14 cellular contexts compared by ENCODE assay signal in genomic region chr1:25067852-25068251, GRCh38.
DNase-seq lines count a peak whose midpoint lies in the region; TF ChIP-seq lines count a peak whose summit lies in the region.
"Had no signal": no experiment of that assay in that cellular context is flagged by ENCODE, and none has a peak within 500 bp of the region (broad histone marks: within the 10 kb centered on the region; RNA-seq: fewer than 3 reads in every experiment).

No MANE protein-coding gene starts in this region.

- H3K4me2 ChIP-seq in BLaER1 = peak overlapping the region; percentile 35
- H3K4me2 ChIP-seq in neural progenitor cell = no peak overlapping the region
- H3K4me2 ChIP-seq: A549, GM23338 had no signal

- H3K4me3 Mint-ChIP-seq in chondrocyte (ENCODE audit: unreplicated experiment) (no peak overlapping the region), neural progenitor cell (no peak overlapping the region)
- H3K4me3 Mint-ChIP-seq: CD14-positive monocyte; CD8-positive, alpha-beta T cell; GM23338 had no signal

- H3K79me2 ChIP-seq in neural progenitor cell (ENCODE audit: low read depth) = no peaks in the 10 kb centered on the region

- H2AFZ ChIP-seq in neural progenitor cell (replicated peaks) = no peak overlapping the region
- H2AFZ ChIP-seq: GM23338 had no signal

- H3K36me3 ChIP-seq in BLaER1 (no peaks in the 10 kb centered on the region), HEK293 (ENCODE audit: control insufficient read depth in 2 of 2, insufficient read depth in 1 of 2, low read length in 2 of 2) (no peaks in the 10 kb centered on the region), neural progenitor cell (no peaks in the 10 kb centered on the region)
- H3K36me3 ChIP-seq: BE2C had no signal

- DNase-seq in chondrocyte (ENCODE audit: low spot score) (peak; percentile 10), neural progenitor cell (ENCODE audit: low spot score) (no peak), HT-29 (ENCODE audit: low spot score) (no peak), GDM1 (lab: John Stamatoyannopoulos, UW) (no peak)
- DNase-seq: CD8-positive, alpha-beta T cell; DMS153; EL; H7 had no signal

- peaks cover 14% of the 10 kb centered on the region for H3K4me1 ChIP-seq in BLaER1
- H3K4me1 ChIP-seq in HEK293 (ENCODE audit: control insufficient read depth, insufficient read depth, low read length) = no peaks in the 10 kb centered on the region
- H3K4me1 ChIP-seq in neural progenitor cell = peaks cover 29% of the 10 kb centered on the region

- H3K9ac ChIP-seq in BLaER1 = no peak overlapping the region
- H3K9ac ChIP-seq in neural progenitor cell = no peak overlapping the region

- H4K20me1 ChIP-seq in BLaER1 (no peaks in the 10 kb centered on the region), neural progenitor cell (ENCODE audit: low read depth) (no peaks in the 10 kb centered on the region)

- H3K27ac ChIP-seq in BLaER1 = no peak overlapping the region
- H3K27ac ChIP-seq in HEK293 (ENCODE audit: extremely low read depth, low read depth, low read length) = no peak overlapping the region
- H3K27ac ChIP-seq in neural progenitor cell = no peak overlapping the region
- H3K27ac ChIP-seq: A549 had no signal

- CTCF ChIA-PET in HEK293 (lab: Yijun Ruan, JAX) = interaction anchor here (0.6 to 1.7 kb wide), 2 partner anchors 31 to 286 kb away, joined by 3 read pairs; no protein-coding TSS in a partner anchor

- TF ChIP-seq CTCF in HEK293 (tag by site-specific recombination; IDR thresholded peaks at IDR 0.05) (no peak), chondrocyte (IDR thresholded peaks at IDR 0.05) (no peak), neural progenitor cell (IDR thresholded peaks at IDR 0.05) (no peak)

- no peaks in the 10 kb centered on the region for H3K36me3 Mint-ChIP-seq in chondrocyte (ENCODE audit: low read depth)
- H3K36me3 Mint-ChIP-seq in neural progenitor cell = no peaks in the 10 kb centered on the region
- H3K36me3 Mint-ChIP-seq: CD14-positive monocyte; CD8-positive, alpha-beta T cell had no signal

- no peaks in the 10 kb centered on the region for H3K9me3 Mint-ChIP-seq in chondrocyte (ENCODE audit: low read depth)
- no peaks in the 10 kb centered on the region for H3K9me3 Mint-ChIP-seq in neural progenitor cell
- H3K9me3 Mint-ChIP-seq: CD8-positive, alpha-beta T cell; GM23338 had no signal

- H3K4me3 ChIP-seq in BLaER1 (no peak overlapping the region), HEK293 (ENCODE audit: low read depth, low read length) (no peak overlapping the region), neural progenitor cell (no peak overlapping the region)
- H3K4me3 ChIP-seq: A549, GM23338 had no signal

- H3K4me1 Mint-ChIP-seq in chondrocyte (ENCODE audit: low read depth) (peaks cover 9% of the 10 kb centered on the region), neural progenitor cell (peaks cover 18% of the 10 kb centered on the region)

- POLR2A ChIA-PET in HEK293 (lab: Yijun Ruan, JAX) = no interaction called here

- H3K27me3 ChIP-seq in BLaER1 = no peaks in the 10 kb centered on the region
- no peaks in the 10 kb centered on the region for H3K27me3 ChIP-seq in neural progenitor cell
- H3K27me3 ChIP-seq: BE2C had no signal

- H3K27ac Mint-ChIP-seq in chondrocyte (ENCODE audit: unreplicated experiment) (no peak overlapping the region), neural progenitor cell (peak overlapping the region; percentile 21)
- H3K27ac Mint-ChIP-seq: CD8-positive, alpha-beta T cell; GM23338 had no signal

- no peaks in the 10 kb centered on the region for H3K9me3 ChIP-seq in BLaER1
- no peaks in the 10 kb centered on the region for H3K9me3 ChIP-seq in HEK293 (ENCODE audit: control insufficient read depth, insufficient read depth, low read depth, low read length)
- H3K9me3 ChIP-seq in neural progenitor cell (ENCODE audit: low read depth) = no peaks in the 10 kb centered on the region
- H3K9me3 ChIP-seq: A549, BE2C had no signal

- peaks cover 7% of the 10 kb centered on the region for H3F3A ChIP-seq in neural progenitor cell (ENCODE audit: low read depth)

- H3K27me3 Mint-ChIP-seq in chondrocyte (ENCODE audit: low read depth) (peaks cover 12% of the 10 kb centered on the region), neural progenitor cell (ENCODE audit: insufficient read depth, low read depth) (peaks cover 5% of the 10 kb centered on the region)

TF ChIP-seq in HEK293, 187 proteins besides CTCF, POLR2A, EP300 and RAD21 (continues in another document):
- no peak for TF ChIP-seq ZNF26 (tag by site-specific recombination; IDR thresholded peaks at IDR 0.05)
- TF ChIP-seq ZBTB49 (tag by site-specific recombination; IDR thresholded peaks at IDR 0.05; ENCODE audit: low read depth) = no peak
- 0 out of 2 replicates have a peak, but pooled peaks have one; percentile 20 for TF ChIP-seq EGR2 (tag by site-specific recombination; IDR thresholded peaks at IDR 0.05; ENCODE audit: low read depth)
- TF ChIP-seq ZNF501 (tag by site-specific recombination; IDR thresholded peaks at IDR 0.05) = no peak
- TF ChIP-seq PRDM10 (tag by site-specific recombination; IDR thresholded peaks at IDR 0.05) = peak; percentile 69
- no peak for TF ChIP-seq ZNF335 (tag by site-specific recombination; conservative IDR thresholded peaks at IDR 0.05)
- TF ChIP-seq ZNF366 (tag by site-specific recombination; conservative IDR thresholded peaks at IDR 0.05) = peak; percentile 62
- peak; percentile 51 for TF ChIP-seq SP2 (tag by site-specific recombination; IDR thresholded peaks at IDR 0.05)
- TF ChIP-seq ZNF248 (tag by site-specific recombination; IDR thresholded peaks at IDR 0.05) = no peak
- TF ChIP-seq ZNF488 (tag by site-specific recombination; IDR thresholded peaks at IDR 0.05) = no peak
- TF ChIP-seq ZNF221 (tag by site-specific recombination; IDR thresholded peaks at IDR 0.05; ENCODE audit: borderline replicate concordance) = no peak
